8 cellular contexts compared by ENCODE assay signal in the genomic region with DNA sequence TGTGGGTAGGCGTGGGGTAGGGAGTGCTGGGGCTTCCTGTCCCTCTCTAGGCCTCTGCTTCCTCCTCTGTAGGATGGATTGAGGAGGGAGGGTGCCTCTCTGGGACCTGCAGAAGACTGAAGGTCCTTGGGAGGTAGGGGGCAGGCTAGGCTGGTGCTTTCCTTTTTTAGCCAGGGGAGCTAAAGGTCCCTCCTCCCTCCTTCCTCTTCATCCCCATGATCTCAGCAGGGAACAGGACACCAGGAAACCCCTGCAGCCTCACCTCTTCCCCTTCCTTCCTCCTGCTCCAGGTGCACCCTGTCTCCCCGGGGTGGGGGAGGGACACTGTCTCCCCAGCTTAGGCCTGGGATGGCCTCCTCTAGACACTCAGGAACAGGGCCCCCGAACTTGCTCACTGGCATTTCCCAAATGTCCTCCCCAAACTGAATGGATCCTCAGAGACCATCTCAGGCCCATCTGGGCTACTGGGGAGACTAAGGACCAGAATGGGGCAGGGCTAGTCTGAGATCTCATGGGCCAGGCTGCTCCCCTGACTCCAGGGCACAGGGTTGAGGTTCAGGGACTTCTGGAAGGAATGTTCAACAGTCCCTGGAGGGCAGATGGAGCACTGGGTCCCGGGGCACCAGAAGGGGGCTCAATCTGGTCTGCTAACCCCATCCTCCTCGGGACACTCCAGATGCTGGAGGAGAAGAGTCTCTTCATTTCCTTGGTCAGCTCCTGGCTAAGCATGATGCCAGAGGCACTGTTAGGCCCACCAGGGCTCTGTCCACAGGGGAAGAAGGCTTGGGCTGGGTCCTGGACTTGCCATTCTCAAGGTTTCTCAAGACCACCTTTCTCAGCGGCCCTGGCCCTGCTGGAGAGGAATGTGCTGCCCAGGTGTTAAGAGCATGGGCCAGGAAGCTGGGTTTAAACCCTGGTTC. TPM values are rescaled to one million over a fixed set of nuclear protein-coding genes. Genes with fewer than 3 reads are reported as not detected.
A peak's percentile ranks its signal among the peaks of the same experiment; 100 is the strongest.
DNase-seq lines count a peak whose midpoint lies in the region; ATAC-seq and TF ChIP-seq lines count a peak whose summit lies in the region.

No MANE protein-coding gene starts in this region.

- no peaks in the 10 kb centered on the region for H3K27me3 Mint-ChIP-seq in CD8-positive, alpha-beta memory T cell

- peaks cover 76% of the 10 kb centered on the region for H3K4me1 ChIP-seq in CD8-positive, alpha-beta memory T cell (ENCODE audit: insufficient read depth, low read length)
- peaks cover 17% of the 10 kb centered on the region for H3K4me1 ChIP-seq in ectodermal cell (ENCODE audit: control insufficient read depth, insufficient read depth, low read length)
- peaks cover 11% of the 10 kb centered on the region for H3K4me1 ChIP-seq in osteoblast (ENCODE audit: insufficient read depth, low read length)

- H3K4me3 Mint-ChIP-seq in CD8-positive, alpha-beta memory T cell, result peak overlapping the region; percentile 80 to 96 (median 89)

- CTCF ChIA-PET in CD8-positive, alpha-beta memory T cell (lab: Charles Lee), result interaction anchor here (0.8 to 4.5 kb wide), 9 partner anchors 8 to 136 kb away, joined by 3 to 69 read pairs (median 3); a partner anchor contains a TSS

- POLR2A ChIA-PET in CD8-positive, alpha-beta memory T cell (lab: Charles Lee), result interaction anchor here (0.6 to 3.7 kb wide), 12 partner anchors 10 to 320 kb away, joined by 3 to 54 read pairs (median 6); a partner anchor contains a TSS

- H3K9me3 Mint-ChIP-seq in CD8-positive, alpha-beta memory T cell, result no peaks in the 10 kb centered on the region

- DNase-seq in CD8-positive, alpha-beta memory T cell, result peak in 1 of 5 donors; percentile 57
- peak; percentile 35 for DNase-seq in NCI-H69 (lab: John Stamatoyannopoulos, UW)
- no peak for DNase-seq in osteoblast (ENCODE audit: insufficient read length, low spot score, missing footprints)
- no peak for DNase-seq in inferior parietal cortex (ENCODE audit: extremely low spot score)

- H3K4me3 ChIP-seq in CD8-positive, alpha-beta memory T cell (ENCODE audit: low read length), result peak overlapping the region; percentile 71
- H3K4me3 ChIP-seq in ectodermal cell (ENCODE audit: insufficient read depth, low read depth, low read length) (peak overlapping the region; percentile 39), osteoblast (ENCODE audit: insufficient read depth, low read length) (peak overlapping the region; percentile 73)

- no peaks in the 10 kb centered on the region for H3K79me2 ChIP-seq in osteoblast (ENCODE audit: insufficient read depth, low read length)

- peak overlapping the region; percentile 86 for H3K4me2 ChIP-seq in osteoblast (ENCODE audit: insufficient read depth, low read length)

- no peak for ATAC-seq in GM18867 (IDR thresholded peaks at IDR 0.05; ENCODE audit: unreplicated experiment)
- ATAC-seq in HG03095 (IDR thresholded peaks at IDR 0.05; ENCODE audit: unreplicated experiment), result no peak
- ATAC-seq in HG02759 (IDR thresholded peaks at IDR 0.05; ENCODE audit: unreplicated experiment), result no peak

- H2AFZ ChIP-seq in osteoblast (ENCODE audit: low read length), result no peak overlapping the region

- H4K20me1 ChIP-seq in osteoblast (ENCODE audit: insufficient read depth, low read length), result peaks cover 3% of the 10 kb centered on the region

- no peaks in the 10 kb centered on the region for H3K27me3 ChIP-seq in CD8-positive, alpha-beta memory T cell (ENCODE audit: insufficient read depth, low read length, poor library complexity, severe bottlenecking)
- H3K27me3 ChIP-seq in ectodermal cell (ENCODE audit: control insufficient read depth, insufficient read depth, low read length, poor library complexity, severe bottlenecking), result peaks cover 7% of the 10 kb centered on the region
- peaks cover 4% of the 10 kb centered on the region for H3K27me3 ChIP-seq in osteoblast (ENCODE audit: insufficient read depth, low read length)

- WGBS in ectodermal cell, 2 experiments, result 72 to 75% methylated on average over 6 of the region's 6 CpGs

- peaks cover 0 to 63% (median 12%) of the 10 kb centered on the region in 3 donors for H3K36me3 Mint-ChIP-seq in CD8-positive, alpha-beta memory T cell

- H3K9me3 ChIP-seq in CD8-positive, alpha-beta memory T cell (ENCODE audit: low read length), result no peaks in the 10 kb centered on the region
- H3K9me3 ChIP-seq in ectodermal cell (ENCODE audit: control insufficient read depth, low read length) (no peaks in the 10 kb centered on the region), osteoblast (ENCODE audit: low read depth, low read length) (no peaks in the 10 kb centered on the region)

- H3K27ac Mint-ChIP-seq in CD8-positive, alpha-beta memory T cell, result peak overlapping the region; percentile 86 to 99 (median 98)

- peaks cover 22% of the 10 kb centered on the region for H3K36me3 ChIP-seq in CD8-positive, alpha-beta memory T cell (ENCODE audit: insufficient read depth, low read length)
- H3K36me3 ChIP-seq in ectodermal cell (ENCODE audit: control insufficient read depth, insufficient read depth, low read length) (no peaks in the 10 kb centered on the region), osteoblast (ENCODE audit: insufficient read depth, low read length) (no peaks in the 10 kb centered on the region)

- TF ChIP-seq CTCF in osteoblast (IDR thresholded peaks at IDR 0.05; ENCODE audit: extremely low read depth, low read depth, low read length), result no peak

- peak overlapping the region; percentile 77 for H3K27ac ChIP-seq in CD8-positive, alpha-beta memory T cell (ENCODE audit: low read depth, low read length)
- H3K27ac ChIP-seq in ectodermal cell (ENCODE audit: insufficient read depth, low read depth, low read length, poor library complexity, severe bottlenecking) (no peak overlapping the region), osteoblast (ENCODE audit: low read depth, low read length) (no peak overlapping the region)

- peaks cover 67 to 86% (median 80%) of the 10 kb centered on the region in 3 donors for H3K4me1 Mint-ChIP-seq in CD8-positive, alpha-beta memory T cell

RNA-seq across cellular contexts. Expression of a gene that starts 8.2 kb away (rescaled TPM):
- total RNA-seq in CD8-positive, alpha-beta memory T cell, result 10 to 100 TPM; 13.9 to 14.1 TPM
- polyA plus RNA-seq in CD8-positive, alpha-beta memory T cell, result 50.7 TPM
- polyA plus RNA-seq in ectodermal cell (2013, experiment 1 of 4), result 1.8 TPM
- polyA plus RNA-seq in ectodermal cell (2013, experiment 2 of 4), result 1.1 TPM
- polyA plus RNA-seq in ectodermal cell (2013, experiment 3 of 4), result 2.0 TPM
- 2.3 TPM for polyA plus RNA-seq in ectodermal cell (2013, experiment 4 of 4)
- total RNA-seq in osteoblast, result 0.29 and 0.36 TPM in 2 replicates

RNA-seq across cellular contexts. Expression of a gene that starts 15.6 kb away (rescaled TPM):
- 100 to 1,000 TPM; 108 to 111 TPM for total RNA-seq in CD8-positive, alpha-beta memory T cell
- 72.3 TPM for polyA plus RNA-seq in CD8-positive, alpha-beta memory T cell
- polyA plus RNA-seq in ectodermal cell (2013, experiment 1 of 4), result 55.8 TPM
- polyA plus RNA-seq in ectodermal cell (2013, experiment 2 of 4), result 73.2 TPM
- polyA plus RNA-seq in ectodermal cell (2013, experiment 3 of 4), result 57.8 TPM
- polyA plus RNA-seq in ectodermal cell (2013, experiment 4 of 4), result 57.8 TPM
- 54.8 and 56.1 TPM in 2 replicates for total RNA-seq in osteoblast

RNA-seq across cellular contexts. Expression of a gene that starts 32.4 kb away (rescaled TPM):
- 100 to 1,000 TPM; 110 to 111 TPM for total RNA-seq in CD8-positive, alpha-beta memory T cell
- polyA plus RNA-seq in CD8-positive, alpha-beta memory T cell, result 68.0 TPM
- polyA plus RNA-seq in ectodermal cell (2013, experiment 1 of 4), result 44.3 TPM
- polyA plus RNA-seq in ectodermal cell (2013, experiment 2 of 4), result 49.4 TPM
- 47.3 TPM for polyA plus RNA-seq in ectodermal cell (2013, experiment 3 of 4)
- polyA plus RNA-seq in ectodermal cell (2013, experiment 4 of 4), result 44.9 TPM
- 87.5 and 98.1 TPM in 2 replicates for total RNA-seq in osteoblast

RNA-seq across cellular contexts. Expression of a gene that starts 35.2 kb away (rescaled TPM):
- 10 to 100 TPM; 30.7 to 33.7 TPM for total RNA-seq in CD8-positive, alpha-beta memory T cell
- 37.0 TPM for polyA plus RNA-seq in CD8-positive, alpha-beta memory T cell
- polyA plus RNA-seq in ectodermal cell (2013, experiment 1 of 4), result 18.6 TPM
- 20.0 TPM for polyA plus RNA-seq in ectodermal cell (2013, experiment 2 of 4)
- 22.1 TPM for polyA plus RNA-seq in ectodermal cell (2013, experiment 3 of 4)
- 24.2 TPM for polyA plus RNA-seq in ectodermal cell (2013, experiment 4 of 4)
- total RNA-seq in osteoblast, result 3.8 and 4.7 TPM in 2 replicates

RNA-seq across cellular contexts. Expression of a gene that starts 54.4 kb away (rescaled TPM):
- 1 to 10 TPM; 1.6 to 1.8 TPM for total RNA-seq in CD8-positive, alpha-beta memory T cell
- 7.1 TPM for polyA plus RNA-seq in CD8-positive, alpha-beta memory T cell
- polyA plus RNA-seq in ectodermal cell (2013, experiment 1 of 4), result not detected
- not detected for polyA plus RNA-seq in ectodermal cell (2013, experiment 2 of 4)
- not detected for polyA plus RNA-seq in ectodermal cell (2013, experiment 3 of 4)
- polyA plus RNA-seq in ectodermal cell (2013, experiment 4 of 4), result not detected
- total RNA-seq in osteoblast, result under 0.01 TPM in 1 of 2 replicates, not detected in the other

Comparison
In these comparisons a context has a peak if more than half of its experiments do, and no peak if none do; other contexts are left out.
1. RNA of a gene that starts 8.2 kb away (total RNA-seq): 13.9 to 14.1 TPM in CD8-positive, alpha-beta memory T cell; 0.29 to 0.36 TPM in osteoblast; every median in the first group is over 10 times any median in the second.
2. Peak in every context shown above with its lines, with median percentiles within 50 percentile points of each other: H3K4me3 ChIP-seq.